Comparison of ENCODE assay signal across 8 cellular contexts in genomic region chr5:75656311-75657003, GRCh38. TPM values are rescaled to one million over a fixed set of nuclear protein-coding genes. Genes with fewer than 3 reads are reported as not detected.
DNase-seq lines count a peak whose midpoint lies in the region; ATAC-seq and TF ChIP-seq lines count a peak whose summit lies in the region.

No MANE protein-coding gene starts in this region.

- H2AFZ ChIP-seq in Karpas-422 (ENCODE audit: low read length) = no peak overlapping the region

- H3K9me3 ChIP-seq in Karpas-422 (ENCODE audit: low read length) = no peaks in the 10 kb centered on the region

- no peaks in the 10 kb centered on the region for H3K79me2 ChIP-seq in Karpas-422 (ENCODE audit: low read length)

- H3K4me1 Mint-ChIP-seq in nephron = peaks cover 43% of the 10 kb centered on the region

- H3K27me3 ChIP-seq in Karpas-422 (ENCODE audit: low read length) = no peaks in the 10 kb centered on the region

- H3K9ac ChIP-seq in Karpas-422 (ENCODE audit: low read length) = no peak overlapping the region

- no peak for TF ChIP-seq CTCF in AG09309 (IDR thresholded peaks at IDR 0.05; ENCODE audit: control insufficient read depth, insufficient read depth, low read depth, low read length, missing control alignments)
- no peak for TF ChIP-seq CTCF in nephron (IDR thresholded peaks at IDR 0.05; ENCODE audit: unreplicated experiment in 3 of 3)

- H3K27ac Mint-ChIP-seq in nephron = peak overlapping the region; percentile 77 to 95 (median 93)

- no peaks in the 10 kb centered on the region for H3K36me3 Mint-ChIP-seq in nephron (ENCODE audit: low read depth)

- H3K36me3 ChIP-seq in Karpas-422 (ENCODE audit: insufficient read depth, low read length) = no peaks in the 10 kb centered on the region

- H3K4me3 ChIP-seq in AG09309 (ENCODE audit: control insufficient read depth, low read depth, low read length) = peak overlapping the region; percentile 65
- H3K4me3 ChIP-seq in Karpas-422 (ENCODE audit: low read length) = no peak overlapping the region

- no peaks in the 10 kb centered on the region for H3K27me3 Mint-ChIP-seq in nephron (ENCODE audit: low read depth)

- peak overlapping the region; percentile 70 to 72 (median 71) for H3K4me3 Mint-ChIP-seq in nephron

- peaks cover 8% of the 10 kb centered on the region for H3K4me1 ChIP-seq in Karpas-422 (ENCODE audit: low read length)

- DNase-seq in AG09309 (ENCODE audit: low read depth) (peak; percentile 25), NCI-H345 treated with DMSO at 0.1 percent for 48 hours (lab: John Stamatoyannopoulos, UW; ENCODE audit: unreplicated experiment) (peak; percentile 57), globus pallidus (ENCODE audit: low spot score) (no peak), Karpas-422 (no peak)
- no peak for DNase-seq in activated CD8-positive, alpha-beta memory T cell treated with anti-CD3 and anti-CD28 coated beads for 24 hours

- H3K9me3 Mint-ChIP-seq in nephron = no peaks in the 10 kb centered on the region

- H3K4me2 ChIP-seq in Karpas-422 (ENCODE audit: low read depth, low read length, poor library complexity, severe bottlenecking) = no peak overlapping the region

- ATAC-seq in esophagus mucosa = peak; percentile 88
- no peak for ATAC-seq in HG02642 (IDR thresholded peaks at IDR 0.05; ENCODE audit: poor library complexity, unreplicated experiment)

- no peaks in the 10 kb centered on the region for H4K20me1 ChIP-seq in Karpas-422 (ENCODE audit: insufficient read depth, low read depth, low read length)

- no peak overlapping the region for H3K27ac ChIP-seq in Karpas-422 (ENCODE audit: low read length)

- no peaks in the 10 kb centered on the region for H3K9me2 ChIP-seq in Karpas-422 (replicated peaks; ENCODE audit: insufficient read depth, low read length)

RNA-seq across cellular contexts. Expression of gene ANKDD1B, which starts 45.2 kb away (rescaled TPM):
- total RNA-seq in esophagus mucosa = 0.28 TPM
- total RNA-seq in Karpas-422 (2014; rRNA removed; shearing (Covaris generic); ENCODE audit: low replicate concordance) = 0.52 and 0.54 TPM in 2 replicates

Comparison
In these comparisons a context has a peak if more than half of its experiments do, and no peak if none do; other contexts are left out.
1. DNase-seq: peak in AG09309 (single experiment) and NCI-H345 treated with DMSO at 0.1 percent for 48 hours (single experiment); none in activated CD8-positive, alpha-beta memory T cell treated with anti-CD3 and anti-CD28 coated beads for 24 hours (single experiment), globus pallidus (single experiment) and Karpas-422 (single experiment).